ENCODE assay signal across 11 cellular contexts in the genomic region with DNA sequence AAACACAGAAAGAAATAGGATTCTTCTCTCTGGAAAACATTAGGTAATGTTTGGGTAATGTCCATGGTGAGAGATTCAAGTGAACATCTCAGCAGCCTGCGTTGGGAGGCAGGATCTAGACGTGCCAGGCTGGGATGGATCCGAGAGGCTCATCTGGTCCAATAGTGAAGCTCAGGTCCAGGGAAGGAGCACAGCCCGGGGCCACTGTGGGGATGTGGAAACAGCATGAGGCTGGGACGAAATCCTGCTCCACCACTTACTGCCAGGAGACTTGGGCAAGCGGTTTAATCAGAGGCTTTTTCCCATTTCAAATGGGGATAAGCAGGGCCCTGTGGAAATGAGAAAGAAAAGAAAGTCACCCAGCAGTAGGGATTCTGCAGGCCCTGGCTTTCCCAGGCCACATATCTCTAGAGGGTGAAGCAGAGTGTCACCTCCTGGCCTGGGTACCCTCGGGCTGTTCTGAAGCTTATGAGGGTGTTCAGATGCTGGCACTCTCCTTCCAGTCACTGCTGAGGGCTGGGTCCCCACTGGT.
DNase-seq lines count a peak whose midpoint lies in the region; ATAC-seq and TF ChIP-seq lines count a peak whose summit lies in the region.
"Had no signal": no experiment of that assay in that cellular context is flagged by ENCODE, and none has a peak within 500 bp of the region (broad histone marks: within the 10 kb centered on the region; RNA-seq: fewer than 3 reads in every experiment).

No MANE protein-coding gene starts in this region.

- TF ChIP-seq CTCF in neural progenitor cell (IDR thresholded peaks at IDR 0.05), result no peak

- ATAC-seq in activated T-cell treated with anti-CD3 and anti-CD28 coated beads, Interleukin-2, amount 50 U/mL, for 72 hours (replicated peaks in 1 of 2), result no peak
- peak; percentile 63 for ATAC-seq in Right ventricle myocardium superior (ENCODE audit: poor library complexity)
- no peak for ATAC-seq in HG03139 (IDR thresholded peaks at IDR 0.05; ENCODE audit: unreplicated experiment)

- H3K4me3 Mint-ChIP-seq in activated T-cell treated with anti-CD3 and anti-CD28 coated beads, Interleukin-2, amount 50 U/mL, for 24 hours, result no peak overlapping the region
- no peak overlapping the region for H3K4me3 Mint-ChIP-seq in activated T-cell treated with anti-CD3 and anti-CD28 coated beads, Interleukin-2, amount 50 U/mL, for 72 hours
- peak overlapping the region; percentile 58 for H3K4me3 Mint-ChIP-seq in neural progenitor cell
- H3K4me3 Mint-ChIP-seq: naive thymus-derived CD8-positive, alpha-beta T cell had no signal

- no peak overlapping the region for H3K4me3 ChIP-seq in neural progenitor cell

- H3K36me3 Mint-ChIP-seq in activated T-cell treated with anti-CD3 and anti-CD28 coated beads, Interleukin-2, amount 50 U/mL, for 24 hours (ENCODE audit: low read depth), result no peaks in the 10 kb centered on the region
- H3K36me3 Mint-ChIP-seq in activated T-cell treated with anti-CD3 and anti-CD28 coated beads, Interleukin-2, amount 50 U/mL, for 72 hours (ENCODE audit: insufficient read depth in 2 of 2), result peaks cover 4 to 6% of the 10 kb centered on the region in 2 donors
- H3K36me3 Mint-ChIP-seq in neural progenitor cell, result no peaks in the 10 kb centered on the region

- H3K9ac ChIP-seq in neural progenitor cell, result no peak overlapping the region

- H3K4me2 ChIP-seq in neural progenitor cell, result peak overlapping the region; percentile 23

- H3K27ac ChIP-seq in neural progenitor cell, result no peak overlapping the region

- no peaks in the 10 kb centered on the region for H3K27me3 Mint-ChIP-seq in activated T-cell treated with anti-CD3 and anti-CD28 coated beads, Interleukin-2, amount 50 U/mL, for 24 hours
- H3K27me3 Mint-ChIP-seq in activated T-cell treated with anti-CD3 and anti-CD28 coated beads, Interleukin-2, amount 50 U/mL, for 72 hours (ENCODE audit: low read depth), result no peaks in the 10 kb centered on the region
- peaks cover 17% of the 10 kb centered on the region for H3K27me3 Mint-ChIP-seq in neural progenitor cell (ENCODE audit: insufficient read depth, low read depth)

- H4K20me1 ChIP-seq in neural progenitor cell (ENCODE audit: low read depth), result no peaks in the 10 kb centered on the region

- H2AFZ ChIP-seq in neural progenitor cell (replicated peaks), result peak overlapping the region; percentile 75

- no peaks in the 10 kb centered on the region for H3K27me3 ChIP-seq in neural progenitor cell

- H3K27ac Mint-ChIP-seq in activated T-cell treated with anti-CD3 and anti-CD28 coated beads, Interleukin-2, amount 50 U/mL, for 24 hours, result peak overlapping the region; percentile 30
- no peak overlapping the region for H3K27ac Mint-ChIP-seq in activated T-cell treated with anti-CD3 and anti-CD28 coated beads, Interleukin-2, amount 50 U/mL, for 72 hours
- H3K27ac Mint-ChIP-seq in neural progenitor cell, result peak overlapping the region; percentile 97

- intact Hi-C loops in Right ventricle myocardium superior (cut with DNase I), result no loop called here

- H3K4me1 ChIP-seq in neural progenitor cell, result peaks cover 15% of the 10 kb centered on the region

- no peak for DNase-seq in activated T-cell treated with anti-CD3 and anti-CD28 coated beads, Interleukin-2, amount 50 U/mL, for 24 hours
- DNase-seq in activated T-cell treated with anti-CD3 and anti-CD28 coated beads, Interleukin-2, amount 50 U/mL, for 72 hours, result no peak
- DNase-seq in Right ventricle myocardium superior (peak; percentile 73), neural progenitor cell (ENCODE audit: low spot score) (no peak), ureter (ENCODE audit: low spot score) (peak; percentile 51), DMS79 (lab: John Stamatoyannopoulos, UW) (no peak), Kasumi-1 (lab: John Stamatoyannopoulos, UW) (no peak)
- DNase-seq: EL, NCI-H187 treated with DMSO at 0.1 percent for 48 hours had no signal

- peaks cover 18% of the 10 kb centered on the region for H3K4me1 Mint-ChIP-seq in activated T-cell treated with anti-CD3 and anti-CD28 coated beads, Interleukin-2, amount 50 U/mL, for 24 hours (ENCODE audit: low read depth)
- no peaks in the 10 kb centered on the region for H3K4me1 Mint-ChIP-seq in activated T-cell treated with anti-CD3 and anti-CD28 coated beads, Interleukin-2, amount 50 U/mL, for 72 hours (ENCODE audit: low read depth)
- peaks cover 31% of the 10 kb centered on the region for H3K4me1 Mint-ChIP-seq in neural progenitor cell

- H3K79me2 ChIP-seq in neural progenitor cell (ENCODE audit: low read depth), result no peaks in the 10 kb centered on the region

- no peaks in the 10 kb centered on the region for H3K36me3 ChIP-seq in neural progenitor cell

- no peaks in the 10 kb centered on the region for H3K9me3 Mint-ChIP-seq in activated T-cell treated with anti-CD3 and anti-CD28 coated beads, Interleukin-2, amount 50 U/mL, for 24 hours
- H3K9me3 Mint-ChIP-seq in activated T-cell treated with anti-CD3 and anti-CD28 coated beads, Interleukin-2, amount 50 U/mL, for 72 hours, result peaks cover 4 to 7% of the 10 kb centered on the region in 2 donors
- peaks cover 8% of the 10 kb centered on the region for H3K9me3 Mint-ChIP-seq in neural progenitor cell

- H3F3A ChIP-seq in neural progenitor cell (ENCODE audit: low read depth), result peaks cover 24% of the 10 kb centered on the region

- no peaks in the 10 kb centered on the region for H3K9me3 ChIP-seq in neural progenitor cell (ENCODE audit: low read depth)

Comparison
In these comparisons a context has a peak if more than half of its experiments do, and no peak if none do; other contexts are left out.
1. DNase-seq: peak in Right ventricle myocardium superior (single experiment) and ureter (single experiment); none in activated T-cell treated with anti-CD3 and anti-CD28 coated beads, Interleukin-2, amount 50 U/mL, for 24 hours (single experiment), activated T-cell treated with anti-CD3 and anti-CD28 coated beads, Interleukin-2, amount 50 U/mL, for 72 hours (0 of 2), neural progenitor cell (single experiment), DMS79 (single experiment) and Kasumi-1 (0 of 2).